ENCODE assay signal across 18 cellular contexts in the genomic region with DNA sequence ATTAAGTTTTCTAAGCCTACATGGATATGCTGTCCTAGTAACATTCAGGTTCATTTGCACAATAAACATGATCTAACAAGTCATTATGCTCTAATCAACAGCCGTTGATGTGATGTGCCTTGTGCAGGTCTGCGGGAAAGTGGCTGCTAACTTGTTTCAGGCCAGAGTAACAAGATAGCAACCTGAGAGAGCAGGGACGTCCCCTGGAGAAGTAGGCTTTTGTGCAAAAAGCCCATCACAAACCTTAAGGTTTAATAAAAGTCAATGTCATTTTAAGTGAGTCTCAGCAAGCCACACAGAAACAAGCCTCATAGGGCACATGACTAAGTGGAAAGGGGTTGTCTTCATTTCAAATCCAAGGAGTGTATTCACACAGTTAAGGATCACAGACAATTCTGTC. TPM values are rescaled to one million over a fixed set of nuclear protein-coding genes. Genes with fewer than 3 reads are reported as not detected.
A peak's percentile ranks its signal among the peaks of the same experiment; 100 is the strongest.
DNase-seq lines count a peak whose midpoint lies in the region; ATAC-seq, FAIRE-seq and TF ChIP-seq lines count a peak whose summit lies in the region.
"Had no signal": no experiment of that assay in that cellular context is flagged by ENCODE, and none has a peak within 500 bp of the region (broad histone marks: within the 10 kb centered on the region; RNA-seq: fewer than 3 reads in every experiment).

No MANE protein-coding gene starts in this region.

- no peaks in the 10 kb centered on the region for H3K27me3 ChIP-seq in CD4-positive, alpha-beta memory T cell (ENCODE audit: insufficient read depth, low read length)
- no peaks in the 10 kb centered on the region for H3K27me3 ChIP-seq in H9 (ENCODE audit: insufficient read depth, low read length)
- H3K27me3 ChIP-seq in bronchial epithelial cell (ENCODE audit: control insufficient read depth, insufficient read depth, low read length): no peaks in the 10 kb centered on the region
- no peaks in the 10 kb centered on the region for H3K27me3 ChIP-seq in neuronal stem cell (ENCODE audit: control insufficient read depth in 3 of 3, insufficient read depth in 3 of 3, low read depth in 1 of 3, low read length in 3 of 3)

- no peak overlapping the region for H2BK20ac ChIP-seq in H9 (ENCODE audit: low read depth, low read length, poor library complexity, severe bottlenecking)

- peaks cover 57% of the 10 kb centered on the region for H3K79me2 ChIP-seq in H9 (ENCODE audit: insufficient read depth, low read length)

- no peak for FAIRE-seq in bronchial epithelial cell (lab: Jason Lieb, UNC)
- FAIRE-seq: endometrium, islet of Langerhans, urothelium cell line had no signal

- no peak for DNase-seq in CD4-positive, alpha-beta memory T cell
- no peak for DNase-seq in H9
- peak; percentile 40 for DNase-seq in bronchial epithelial cell (ENCODE audit: low read depth)
- no peak for DNase-seq in neuronal stem cell (ENCODE audit: low spot score)
- DNase-seq in LoVo (ENCODE audit: low spot score): no peak
- DNase-seq in medulla oblongata (ENCODE audit: extremely low spot score): no peak
- DNase-seq: activated CD4-positive, alpha-beta T cell treated with anti-CD3 and anti-CD28 coated beads, Interleukin-2, amount 10 ng/mL, durations not matched to agents 7 days and 5 days; GOT3; KBM-7; NCI-H1436; NCI-H524; stimulated activated CD4-positive, alpha-beta T cell treated with anti-CD3 and anti-CD28 coated beads, Interleukin-1b, Interleukin-23, amount 100 ng/mL, for 48 hours had no signal

- no peaks in the 10 kb centered on the region for H3K27me3 Mint-ChIP-seq in CD4-positive, alpha-beta memory T cell
- H3K27me3 Mint-ChIP-seq in H9 (ENCODE audit: low read depth): no peaks in the 10 kb centered on the region
- H3K27me3 Mint-ChIP-seq: activated CD4-positive, alpha-beta T cell treated with anti-CD3 and anti-CD28 coated beads, Interleukin-2, amount 10 ng/mL, durations not matched to agents 7 days and 5 days had no signal

- no peak overlapping the region for H3K23ac ChIP-seq in H9 (ENCODE audit: insufficient read length, low read depth, low read length)
- H3K23ac ChIP-seq in neuronal stem cell (ENCODE audit: low read depth, low read length, poor library complexity): no peak overlapping the region

- H3K9me3 ChIP-seq in CD4-positive, alpha-beta memory T cell (ENCODE audit: control insufficient read depth in 1 of 2, low read length in 2 of 2): no peaks in the 10 kb centered on the region
- no peaks in the 10 kb centered on the region for H3K9me3 ChIP-seq in H9 (ENCODE audit: control insufficient read depth, low read depth, low read length)
- H3K9me3 ChIP-seq in neuronal stem cell (replicated peaks in 1 of 2; ENCODE audit: control insufficient read depth in 2 of 2, insufficient read depth in 1 of 2, low read depth in 1 of 2, low read length in 2 of 2): peaks cover 0 to 5% of the 10 kb centered on the region in 2 donors

- H3K9ac ChIP-seq in H9 (ENCODE audit: extremely low read depth, insufficient read length, low read length) (no peak overlapping the region), neuronal stem cell (ENCODE audit: low read depth, low read length, poor library complexity) (no peak overlapping the region)

- H3K36me3 Mint-ChIP-seq in CD4-positive, alpha-beta memory T cell: peaks cover 0 to 10% of the 10 kb centered on the region in 2 donors
- H3K36me3 Mint-ChIP-seq in H9 (ENCODE audit: insufficient read depth in 1 of 3, low read depth in 3 of 3): peaks cover 0 to 9% (median 0%) of the 10 kb centered on the region in 3 experiments; a peak in 2 of 7 replicates

- H4K20me1 ChIP-seq in H9 (ENCODE audit: control insufficient read depth, insufficient read depth, insufficient read length): no peaks in the 10 kb centered on the region

- H3K4me1 Mint-ChIP-seq in CD4-positive, alpha-beta memory T cell: peaks cover 74 to 99% (median 91%) of the 10 kb centered on the region in 4 donors
- H3K4me1 Mint-ChIP-seq in H9: peaks cover 92 to 97% of the 10 kb centered on the region in 2 experiments

- H4K91ac ChIP-seq in H9 (ENCODE audit: insufficient read length, low read depth, low read length) (no peak overlapping the region), neuronal stem cell (ENCODE audit: low read depth, low read length, poor library complexity) (no peak overlapping the region)

- intact Hi-C loops in CD4-positive, alpha-beta memory T cell (cut with micrococcal nuclease): loop anchor here (2.0 kb wide), 1 partner anchor 14 kb away; no protein-coding TSS in a partner anchor

- peak overlapping the region in 5 of 7 donors; percentile 55 to 83 (median 77) for H3K27ac Mint-ChIP-seq in CD4-positive, alpha-beta memory T cell
- peak overlapping the region; percentile 63 to 97 (median 91); a peak in 6 of 7 replicates for H3K27ac Mint-ChIP-seq in H9
- H3K27ac Mint-ChIP-seq: activated CD4-positive, alpha-beta T cell treated with anti-CD3 and anti-CD28 coated beads, Interleukin-2, amount 10 ng/mL, durations not matched to agents 7 days and 5 days had no signal

- no peak overlapping the region for H4K5ac ChIP-seq in H9 (ENCODE audit: insufficient read length, low read depth, low read length)

- H3K4me3 Mint-ChIP-seq in CD4-positive, alpha-beta memory T cell: peak overlapping the region in 5 of 8 donors; percentile 15 to 74 (median 43)
- peak overlapping the region in 1 of 2 experiments; percentile 28; a peak in 2 of 5 replicates for H3K4me3 Mint-ChIP-seq in H9
- H3K4me3 Mint-ChIP-seq: activated CD4-positive, alpha-beta T cell treated with anti-CD3 and anti-CD28 coated beads, Interleukin-2, amount 10 ng/mL, durations not matched to agents 7 days and 5 days; T-helper 1 cell treated with Interleukin-12 subunit alpha and Interleukin-12 subunit beta and Interleukin-4 antibody, amounts not matched to agents 30 μg/mL and 1 μg/mL, for 36 hours had no signal

- H2AFZ ChIP-seq in H9 (ENCODE audit: low read length): no peak overlapping the region
- no peak overlapping the region for H2AFZ ChIP-seq in neuronal stem cell (ENCODE audit: low read length)

- H3K18ac ChIP-seq in H9 (ENCODE audit: insufficient read length, low read depth, low read length) (no peak overlapping the region), neuronal stem cell (ENCODE audit: low read length) (no peak overlapping the region)

- H3K36me3 ChIP-seq in CD4-positive, alpha-beta memory T cell (ENCODE audit: insufficient read depth, low read length): no peaks in the 10 kb centered on the region
- H3K36me3 ChIP-seq in bronchial epithelial cell (ENCODE audit: control insufficient read depth, insufficient read depth, low read length) (no peaks in the 10 kb centered on the region), neuronal stem cell (replicated peaks in 1 of 2; ENCODE audit: control insufficient read depth in 2 of 2, insufficient read depth in 2 of 2, low read length in 2 of 2) (no peaks in the 10 kb centered on the region)

- TF ChIP-seq CTCF in H9 (conservative IDR thresholded peaks at IDR 0.05) (no peak), bronchial epithelial cell (IDR thresholded peaks at IDR 0.05; ENCODE audit: insufficient read depth, low read length, severe bottlenecking) (no peak)

- H3K4me2 ChIP-seq in H9 (ENCODE audit: insufficient read depth, insufficient read length, low read length) (no peak overlapping the region), neuronal stem cell (ENCODE audit: insufficient read depth, low read length, poor library complexity, severe bottlenecking) (no peak overlapping the region)

- H3K79me1 ChIP-seq in H9 (ENCODE audit: insufficient read depth, low read depth, low read length, poor library complexity, severe bottlenecking): peaks cover 3% of the 10 kb centered on the region
- H3K79me1 ChIP-seq in neuronal stem cell (ENCODE audit: low read depth, low read length): peaks cover 2% of the 10 kb centered on the region

- H2BK120ac ChIP-seq in H9 (ENCODE audit: low read depth, low read length, poor library complexity, severe bottlenecking) (peak overlapping the region; percentile 55), neuronal stem cell (ENCODE audit: low read depth, low read length) (no peak overlapping the region)

- no peaks in the 10 kb centered on the region for H3K23me2 ChIP-seq in H9 (ENCODE audit: insufficient read length, low read depth, low read length, poor library complexity, severe bottlenecking)

- H2AK5ac ChIP-seq in H9 (ENCODE audit: insufficient read length, low read length) (no peak overlapping the region), neuronal stem cell (ENCODE audit: low read depth, low read length) (no peak overlapping the region)

- no peak overlapping the region for H2BK15ac ChIP-seq in H9 (ENCODE audit: low read depth, low read length)
- no peak overlapping the region for H2BK15ac ChIP-seq in neuronal stem cell (ENCODE audit: low read length)

- POLR2A ChIA-PET in CD4-positive, alpha-beta memory T cell (lab: Charles Lee; ENCODE audit: partially characterized antibody): interaction anchor here (1.2 kb wide), 1 partner anchor 17 kb away, joined by 4 read pairs; no protein-coding TSS in a partner anchor

- H2BK5ac ChIP-seq in H9 (ENCODE audit: insufficient read length, low read length): no peak overlapping the region
- no peak overlapping the region for H2BK5ac ChIP-seq in neuronal stem cell (ENCODE audit: low read length)

- H2BK12ac ChIP-seq in H9 (ENCODE audit: insufficient read length, low read depth, low read length): no peak overlapping the region
- H2BK12ac ChIP-seq in neuronal stem cell (ENCODE audit: low read length): no peak overlapping the region

- H3K4ac ChIP-seq in H9 (ENCODE audit: low read depth, low read length): no peak overlapping the region
- H3K4ac ChIP-seq in neuronal stem cell (ENCODE audit: low read length): no peak overlapping the region

- no CpG with 5 or more reads among the region's 3 CpGs for WGBS in H9 (ENCODE audit: extremely low coverage, insufficient read length, low lambda C conversion rate)
- WGBS in neuronal stem cell (ENCODE audit: extremely low coverage in 2 of 2, insufficient read length in 2 of 2, insufficient replicate concordance in 1 of 2), 2 donors: no CpG with 5 or more reads among the region's 3 CpGs

- H3K56ac ChIP-seq in H9 (ENCODE audit: insufficient read length, low read depth, low read length): no peak overlapping the region

- no peak overlapping the region for H3T11ph ChIP-seq in H9 (ENCODE audit: low read length)

- H3K14ac ChIP-seq in H9 (ENCODE audit: insufficient read depth, low read length) (no peak overlapping the region), neuronal stem cell (ENCODE audit: low read length) (no peak overlapping the region)

- no peak overlapping the region for H3K4me3 ChIP-seq in CD4-positive, alpha-beta memory T cell (ENCODE audit: low read length in 2 of 2)
- H3K4me3 ChIP-seq in bronchial epithelial cell (ENCODE audit: low read depth, low read length): no peak overlapping the region
- H3K4me3 ChIP-seq in neuronal stem cell (ENCODE audit: low read length in 2 of 2): no peak overlapping the region

- no peak for ATAC-seq in HG02852 (IDR thresholded peaks at IDR 0.05; ENCODE audit: unreplicated experiment)
- ATAC-seq: Panc1 had no signal

- CTCF ChIA-PET in CD4-positive, alpha-beta memory T cell (lab: Charles Lee; ENCODE audit: partially characterized antibody): no interaction called here

- H3K27ac ChIP-seq in CD4-positive, alpha-beta memory T cell (ENCODE audit: low read depth, low read length): no peak overlapping the region
- H3K27ac ChIP-seq in H9 (ENCODE audit: insufficient read length, low read depth, low read length) (peak overlapping the region; percentile 24), neuronal stem cell (replicated peaks; ENCODE audit: low read length) (peak overlapping the region; percentile 4)

- H3K4me1 ChIP-seq in CD4-positive, alpha-beta memory T cell (ENCODE audit: insufficient read depth, low read length): peaks cover 97% of the 10 kb centered on the region
- H3K4me1 ChIP-seq in H9 (ENCODE audit: insufficient read depth, low read length): peaks cover 9% of the 10 kb centered on the region
- H3K4me1 ChIP-seq in neuronal stem cell (ENCODE audit: control insufficient read depth in 2 of 2, insufficient read depth in 1 of 2, low read depth in 1 of 2, low read length in 2 of 2): peaks cover 8 to 38% of the 10 kb centered on the region in 2 donors

- H4K8ac ChIP-seq in H9 (replicated peaks; ENCODE audit: insufficient read length, low read depth, low read length) (no peak overlapping the region), neuronal stem cell (ENCODE audit: low read depth, low read length) (no peak overlapping the region)

- no peaks in the 10 kb centered on the region for H3K9me3 Mint-ChIP-seq in CD4-positive, alpha-beta memory T cell
- no peaks in the 10 kb centered on the region for H3K9me3 Mint-ChIP-seq in H9
- H3K9me3 Mint-ChIP-seq: T-helper 1 cell treated with Interleukin-12 subunit alpha and Interleukin-12 subunit beta and Interleukin-4 antibody, amounts not matched to agents 30 μg/mL and 1 μg/mL, for 36 hours had no signal

RNA-seq across cellular contexts. Expression of a gene that starts 17.6 kb away (rescaled TPM):
- 10 to 100 TPM; 68.0 to 68.4 TPM for total RNA-seq in CD4-positive, alpha-beta memory T cell
- polyA plus RNA-seq in CD4-positive, alpha-beta memory T cell: 10 to 100 TPM; 35.2 to 72.3 TPM
- total RNA-seq in H9 (2021) (43.5 and 44.6 TPM in 2 replicates), bronchial epithelial cell (7.6 and 12.2 TPM in 2 replicates)
- polyA plus RNA-seq in neuronal stem cell (2013, experiment 1 of 2): 4.0 TPM
- polyA plus RNA-seq in neuronal stem cell (2013, experiment 2 of 2): 4.4 TPM
